Comparison of ENCODE assay signal across 21 cellular contexts in genomic region chr17:45125509-45125908, GRCh38.
"Had no signal": no experiment of that assay in that cellular context is flagged by ENCODE, and none has a peak within 500 bp of the region (broad histone marks: within the 10 kb centered on the region; RNA-seq: fewer than 3 reads in every experiment).

No MANE protein-coding gene starts in this region.

- ATAC-seq: activated T-helper 17 cell treated with anti-CD3 and anti-CD28 coated beads, Interleukin-2, amount 50 U/mL, for 72 hours; body of pancreas; lower lobe of right lung; natural killer cell treated with Interleukin-12 subunit alpha and Interleukin-12 subunit beta and Interleukin-15 and Interleukin-18, amount 100 ng/mL, for 72 hours; right cardiac atrium had no signal

- H3K36me3 Mint-ChIP-seq: activated naive CD8-positive, alpha-beta T cell treated with anti-CD3 and anti-CD28 coated beads, Interleukin-2, amount 10 ng/mL, durations not matched to agents 7 days and 5 days; natural killer cell treated with Interleukin-12 subunit alpha and Interleukin-12 subunit beta and Interleukin-15 and Interleukin-18, amount 100 ng/mL, for 72 hours had no signal

- H3K9me3 ChIP-seq: body of pancreas, lower lobe of right lung, tibial artery had no signal

- H3K36me3 ChIP-seq: cardiac muscle cell had no signal

- H3K4me1 Mint-ChIP-seq: activated naive CD8-positive, alpha-beta T cell treated with anti-CD3 and anti-CD28 coated beads, Interleukin-2, amount 10 ng/mL, durations not matched to agents 7 days and 5 days; activated T-helper 17 cell treated with anti-CD3 and anti-CD28 coated beads, Interleukin-2, amount 50 U/mL, for 72 hours had no signal

- H3K27ac ChIP-seq: body of pancreas, cardiac muscle cell, lower lobe of right lung, parathyroid adenoma had no signal

- DNase-seq: activated CD4-positive, alpha-beta T cell treated with anti-CD3 and anti-CD28 coated beads for 1 hour; activated CD4-positive, alpha-beta T cell treated with anti-CD3 and anti-CD28 coated beads, Interleukin-2, amount 50 U/mL, for 1 hour; activated naive CD8-positive, alpha-beta T cell treated with anti-CD3 and anti-CD28 coated beads, Interleukin-2, amount 10 ng/mL, durations not matched to agents 7 days and 5 days; activated T-cell treated with anti-CD3 and anti-CD28 coated beads, Interleukin-2, amount 50 U/mL, for 24 hours; amygdala; body of pancreas; cortex of kidney; erythroblast; foreskin fibroblast; lower lobe of right lung; midbrain; stimulated activated CD4-positive, alpha-beta T cell treated with anti-CD3 and anti-CD28 coated beads, Interleukin-1b, Interleukin-23, amount 100 ng/mL, for 48 hours; substantia nigra; T-helper 9 cell; tibial artery had no signal

- H3K9ac ChIP-seq: parathyroid adenoma had no signal

- H3K4me3 ChIP-seq: body of pancreas, cardiac muscle cell, lower lobe of right lung, tibial artery had no signal

- H3K27ac Mint-ChIP-seq: activated naive CD8-positive, alpha-beta T cell treated with anti-CD3 and anti-CD28 coated beads, Interleukin-2, amount 10 ng/mL, durations not matched to agents 7 days and 5 days; activated T-cell treated with anti-CD3 and anti-CD28 coated beads, Interleukin-2, amount 50 U/mL, for 24 hours; activated T-helper 17 cell treated with anti-CD3 and anti-CD28 coated beads, Interleukin-2, amount 50 U/mL, for 72 hours; natural killer cell treated with Interleukin-12 subunit alpha and Interleukin-12 subunit beta and Interleukin-15 and Interleukin-18, amount 100 ng/mL, for 72 hours; stimulated activated naive CD8-positive, alpha-beta T cell treated with anti-CD3 and anti-CD28 coated beads, Interleukin-15, Interleukin-2, amounts not matched to agents 100 ng/mL and 50 ng/mL, for 24 hours had no signal

- H3K4me3 Mint-ChIP-seq: activated naive CD8-positive, alpha-beta T cell treated with anti-CD3 and anti-CD28 coated beads, Interleukin-2, amount 10 ng/mL, durations not matched to agents 7 days and 5 days; activated T-cell treated with anti-CD3 and anti-CD28 coated beads, Interleukin-2, amount 50 U/mL, for 24 hours; activated T-helper 17 cell treated with anti-CD3 and anti-CD28 coated beads, Interleukin-2, amount 50 U/mL, for 72 hours; natural killer cell treated with Interleukin-12 subunit alpha and Interleukin-12 subunit beta and Interleukin-15 and Interleukin-18, amount 100 ng/mL, for 72 hours; stimulated activated naive CD8-positive, alpha-beta T cell treated with anti-CD3 and anti-CD28 coated beads, Interleukin-15, Interleukin-2, amounts not matched to agents 100 ng/mL and 50 ng/mL, for 24 hours had no signal

- H2AFZ ChIP-seq: parathyroid adenoma had no signal

- H3K27me3 ChIP-seq: body of pancreas, cardiac muscle cell, tibial artery had no signal

- H3K27me3 Mint-ChIP-seq: activated T-helper 17 cell treated with anti-CD3 and anti-CD28 coated beads, Interleukin-2, amount 50 U/mL, for 72 hours had no signal

- H3K9me3 Mint-ChIP-seq: activated naive CD8-positive, alpha-beta T cell treated with anti-CD3 and anti-CD28 coated beads, Interleukin-2, amount 10 ng/mL, durations not matched to agents 7 days and 5 days; activated T-cell treated with anti-CD3 and anti-CD28 coated beads, Interleukin-2, amount 50 U/mL, for 24 hours; activated T-helper 17 cell treated with anti-CD3 and anti-CD28 coated beads, Interleukin-2, amount 50 U/mL, for 72 hours; natural killer cell treated with Interleukin-12 subunit alpha and Interleukin-12 subunit beta and Interleukin-15 and Interleukin-18, amount 100 ng/mL, for 72 hours; stimulated activated naive CD8-positive, alpha-beta T cell treated with anti-CD3 and anti-CD28 coated beads, Interleukin-15, Interleukin-2, amounts not matched to agents 100 ng/mL and 50 ng/mL, for 24 hours had no signal

- H3K79me2 ChIP-seq: parathyroid adenoma had no signal
